9 cellular contexts compared by ENCODE assay signal in genomic region chr12:116766285-116766684, GRCh38.
"Had no signal": no experiment of that assay in that cellular context is flagged by ENCODE, and none has a peak within 500 bp of the region (broad histone marks: within the 10 kb centered on the region; RNA-seq: fewer than 3 reads in every experiment).

No MANE protein-coding gene starts in this region.

- ATAC-seq: HCT116 had no signal

- H3K9me3 ChIP-seq: HAP-1 had no signal

- DNase-seq: GM23248, GOT3, H7, IMR-90, Kasumi-1, KG1 had no signal

- H3K27ac ChIP-seq: GM23248, HL-60 had no signal

- H3K4me3 ChIP-seq: GM23248, HAP-1 had no signal
